Comparison of ENCODE assay signal across 8 cellular contexts in genomic region chr3:38346584-38347410, GRCh38. TPM values are rescaled to one million over a fixed set of nuclear protein-coding genes. Genes with fewer than 3 reads are reported as not detected.
DNase-seq lines count a peak whose midpoint lies in the region; ATAC-seq and TF ChIP-seq lines count a peak whose summit lies in the region.

Gene XYLB (plus strand): TSS chr3:38346785. CDS start chr3:38346869, 84 bp downstream.

- TF ChIP-seq CTCF in epithelial cell of esophagus (IDR thresholded peaks at IDR 0.05; ENCODE audit: insufficient read depth, low read depth, low read length, missing control alignments): peak; percentile 60

- POLR2A ChIA-PET in CD4-positive, alpha-beta memory T cell (lab: Charles Lee; ENCODE audit: partially characterized antibody): interaction anchor here (1.0 to 2.5 kb wide), 5 partner anchors 79 to 182 kb away, joined by 3 to 17 read pairs (median 4); partner anchors contain the start of gene OXSR1

- H3K27ac Mint-ChIP-seq in CD4-positive, alpha-beta memory T cell: peak within 1 kb of the TSS in 2 of 7 donors; percentile 31 to 62

- peak within 1 kb of the TSS; percentile 80 to 89 (median 82) for H3K4me3 Mint-ChIP-seq in CD4-positive, alpha-beta memory T cell

- peaks cover 17% of the 10 kb centered on the region for H3K4me1 ChIP-seq in CD4-positive, alpha-beta memory T cell (ENCODE audit: insufficient read depth, low read length)

- peak within 1 kb of the TSS; percentile 11 to 57 for H3K4me3 ChIP-seq in CD4-positive, alpha-beta memory T cell (ENCODE audit: low read length in 2 of 2)
- peak within 1 kb of the TSS; percentile 62 for H3K4me3 ChIP-seq in epithelial cell of esophagus (ENCODE audit: low read length)

- peaks cover 0 to 4% (median 3%) of the 10 kb centered on the region in 4 donors for H3K4me1 Mint-ChIP-seq in CD4-positive, alpha-beta memory T cell

- peak; percentile 98 for ATAC-seq in HG03432 (IDR thresholded peaks at IDR 0.05; ENCODE audit: unreplicated experiment)

- no peaks in the 10 kb centered on the region for H3K9me3 Mint-ChIP-seq in CD4-positive, alpha-beta memory T cell

- H3K27me3 ChIP-seq in CD4-positive, alpha-beta memory T cell (ENCODE audit: insufficient read depth, low read length): no peaks in the 10 kb centered on the region

- intact Hi-C loops in CD4-positive, alpha-beta memory T cell (cut with micrococcal nuclease): loop anchor here (1.0 to 5.0 kb wide), 7 partner anchors 107 to 372 kb away; partner anchors contain the start of genes ACAA1, ACVR2B, EXOG and MYD88

- H3K9me3 ChIP-seq in CD4-positive, alpha-beta memory T cell (ENCODE audit: control insufficient read depth in 1 of 2, low read length in 2 of 2): no peaks in the 10 kb centered on the region

- no peaks in the 10 kb centered on the region for H3K36me3 ChIP-seq in CD4-positive, alpha-beta memory T cell (ENCODE audit: insufficient read depth, low read length)

- CTCF ChIA-PET in CD4-positive, alpha-beta memory T cell (lab: Charles Lee; ENCODE audit: partially characterized antibody): interaction anchor here (0.6 to 5.8 kb wide), 55 partner anchors 9 to 653 kb away, joined by 3 to 230 read pairs (median 5); partner anchors contain the start of genes ACAA1, ACVR2B, DLEC1 and EXOG

- no peaks in the 10 kb centered on the region for H3K36me3 Mint-ChIP-seq in CD4-positive, alpha-beta memory T cell

- no peaks in the 10 kb centered on the region for H3K27me3 Mint-ChIP-seq in CD4-positive, alpha-beta memory T cell

- peak within 1 kb of the TSS; percentile 28 for H3K27ac ChIP-seq in CD4-positive, alpha-beta memory T cell (ENCODE audit: low read depth, low read length)

- peak; percentile 54 to 75 (median 72) for DNase-seq in CD4-positive, alpha-beta memory T cell
- peak; percentile 88 for DNase-seq in GM19238 (ENCODE audit: insufficient read length, low spot score)
- DNase-seq in NOMO-1 treated with DMSO at 0.1 percent for 48 hours (lab: John Stamatoyannopoulos, UW; ENCODE audit: unreplicated experiment): peak; percentile 85
- peak; percentile 50 for DNase-seq in activated CD8-positive, alpha-beta memory T cell treated with anti-CD3 and anti-CD28 coated beads, Interleukin-2, amount 50 U/mL, for 24 hours (ENCODE audit: extremely low read depth)
- DNase-seq in epithelial cell of esophagus (ENCODE audit: low read depth): peak; percentile 79
- DNase-seq in mucosa of gallbladder (ENCODE audit: low spot score): peak; percentile 85
- peak; percentile 77 for DNase-seq in stimulated activated CD8-positive, alpha-beta memory T cell treated with anti-CD3 and anti-CD28 coated beads, Interleukin-4, amount 100 ng/mL, for 24 hours (ENCODE audit: low read depth)

RNA-seq across cellular contexts. Expression of gene XYLB, which starts in this region (rescaled TPM):
- under 1 TPM; 0.47 to 0.61 TPM for total RNA-seq in CD4-positive, alpha-beta memory T cell
- under 1 TPM; 0.22 to 0.47 TPM for polyA plus RNA-seq in CD4-positive, alpha-beta memory T cell
- total RNA-seq in mucosa of gallbladder: 5.8 TPM

Comparison
In these comparisons a context has a peak if more than half of its experiments do, and no peak if none do; other contexts are left out.
1. Peak in every context shown above with its lines: DNase-seq, ATAC-seq, H3K4me3 ChIP-seq and H3K27ac ChIP-seq.
2. Peak in DNase-seq, H3K4me3 ChIP-seq and H3K27ac ChIP-seq in CD4-positive, alpha-beta memory T cell; RNA of the gene not detected or under 1 TPM.